In genomic region chr20:49871391-49871948, GRCh38 we compare ENCODE assay signal across 20 cellular contexts.
"Had no signal": no experiment of that assay in that cellular context is flagged by ENCODE, and none has a peak within 500 bp of the region (broad histone marks: within the 10 kb centered on the region; RNA-seq: fewer than 3 reads in every experiment).

No MANE protein-coding gene starts in this region.

- DNase-seq: cortex of kidney; dorsolateral prefrontal cortex; effector CD8-positive, alpha-beta T cell; heart left ventricle; hippocampal formation; left colon; naive B cell; posterior cingulate gyrus; stimulated activated CD4-positive, alpha-beta T cell treated with anti-CD3 and anti-CD28 coated beads, Interleukin-15, amount 100 ng/mL, for 24 hours; stimulated activated CD4-positive, alpha-beta T cell treated with anti-CD3 and anti-CD28 coated beads, Interleukin-1b, Interleukin-23, amount 100 ng/mL, for 48 hours; stimulated activated CD4-positive, alpha-beta T cell treated with anti-CD3 and anti-CD28 coated beads, Interleukin-4, amount 100 ng/mL, for 24 hours; upper lobe of left lung had no signal

- H3K9me3 Mint-ChIP-seq: naive B cell; stimulated activated memory B cell treated with anti-CD40 and anti-IgM and Interleukin-4, amounts not matched to agents 10 μg/mL and 1 μg/mL and 100 μg/mL, for 72 hours had no signal

- H3K4me3 ChIP-seq: dorsolateral prefrontal cortex, heart left ventricle, right atrium auricular region, smooth muscle cell, upper lobe of left lung, vagina had no signal

- ATAC-seq: esophagus mucosa; heart left ventricle; left colon; stimulated activated memory B cell treated with anti-CD40 and anti-IgM and Interleukin-4, amounts not matched to agents 10 μg/mL and 1 μg/mL and 100 μg/mL, for 72 hours had no signal

- H3K9me3 ChIP-seq: heart left ventricle, neutrophil, right atrium auricular region, upper lobe of left lung, vagina had no signal

- H3K27ac Mint-ChIP-seq: stimulated activated memory B cell treated with anti-CD40 and anti-IgM and Interleukin-4, amounts not matched to agents 10 μg/mL and 1 μg/mL and 100 μg/mL, for 72 hours had no signal

- H3K27ac ChIP-seq: dorsolateral prefrontal cortex, heart left ventricle, neutrophil, right atrium auricular region, upper lobe of left lung, vagina had no signal

- H3K4me3 Mint-ChIP-seq: stimulated activated memory B cell treated with anti-CD40 and anti-IgM and Interleukin-4, amounts not matched to agents 10 μg/mL and 1 μg/mL and 100 μg/mL, for 72 hours had no signal

- H3K27me3 Mint-ChIP-seq: naive B cell; stimulated activated memory B cell treated with anti-CD40 and anti-IgM and Interleukin-4, amounts not matched to agents 10 μg/mL and 1 μg/mL and 100 μg/mL, for 72 hours had no signal

- FAIRE-seq: endometrium, frontal cortex had no signal
